In the genomic region with DNA sequence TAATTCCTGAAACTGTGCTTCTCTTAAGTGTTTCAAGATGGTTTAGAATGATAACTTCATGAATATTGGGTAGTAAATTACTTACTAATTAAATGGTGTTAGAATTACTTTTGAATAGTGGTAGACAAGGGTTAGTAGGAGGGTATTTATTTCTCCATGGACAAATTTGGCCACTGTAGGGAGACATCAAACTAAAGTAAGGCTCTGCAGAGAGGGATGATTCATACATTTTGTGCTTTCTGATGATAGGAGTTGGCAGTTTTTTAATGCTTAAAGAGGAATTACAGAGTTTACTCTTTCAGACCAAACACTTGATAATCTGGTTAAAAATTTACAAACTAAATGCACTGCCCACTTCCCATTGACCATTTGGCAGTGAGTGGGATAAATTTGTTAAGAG, we compare ENCODE assay signal across 1 cellular context.
TF ChIP-seq lines count a peak whose summit lies in the region.

No MANE protein-coding gene starts in this region.

TF ChIP-seq in HepG2, 621 proteins besides CTCF, POLR2A, EP300 and RAD21 (continued from another document):
- TF ChIP-seq, protein P1, sequence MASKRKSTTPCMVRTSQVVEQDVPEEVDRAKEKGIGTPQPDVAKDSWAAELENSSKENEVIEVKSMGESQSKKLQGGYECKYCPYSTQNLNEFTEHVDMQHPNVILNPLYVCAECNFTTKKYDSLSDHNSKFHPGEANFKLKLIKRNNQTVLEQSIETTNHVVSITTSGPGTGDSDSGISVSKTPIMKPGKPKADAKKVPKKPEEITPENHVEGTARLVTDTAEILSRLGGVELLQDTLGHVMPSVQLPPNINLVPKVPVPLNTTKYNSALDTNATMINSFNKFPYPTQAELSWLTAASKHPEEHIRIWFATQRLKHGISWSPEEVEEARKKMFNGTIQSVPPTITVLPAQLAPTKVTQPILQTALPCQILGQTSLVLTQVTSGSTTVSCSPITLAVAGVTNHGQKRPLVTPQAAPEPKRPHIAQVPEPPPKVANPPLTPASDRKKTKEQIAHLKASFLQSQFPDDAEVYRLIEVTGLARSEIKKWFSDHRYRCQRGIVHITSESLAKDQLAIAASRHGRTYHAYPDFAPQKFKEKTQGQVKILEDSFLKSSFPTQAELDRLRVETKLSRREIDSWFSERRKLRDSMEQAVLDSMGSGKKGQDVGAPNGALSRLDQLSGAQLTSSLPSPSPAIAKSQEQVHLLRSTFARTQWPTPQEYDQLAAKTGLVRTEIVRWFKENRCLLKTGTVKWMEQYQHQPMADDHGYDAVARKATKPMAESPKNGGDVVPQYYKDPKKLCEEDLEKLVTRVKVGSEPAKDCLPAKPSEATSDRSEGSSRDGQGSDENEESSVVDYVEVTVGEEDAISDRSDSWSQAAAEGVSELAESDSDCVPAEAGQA (IDR thresholded peaks at IDR 0.05; ENCODE audit: low read depth): no peak
- TF ChIP-seq, protein P1 (CRISPR knock-in tag; IDR thresholded peaks at IDR 0.05; ENCODE audit: borderline replicate concordance): no peak
- TF ChIP-seq GATAD2A (CRISPR knock-in tag; IDR thresholded peaks at IDR 0.05): no peak
- TF ChIP-seq FOXA3 (CRISPR knock-in tag; IDR thresholded peaks at IDR 0.05): no peak
- TF ChIP-seq CREB1 (IDR thresholded peaks at IDR 0.05): no peak
- TF ChIP-seq CREB1 (CRISPR knock-in tag; IDR thresholded peaks at IDR 0.05): no peak
- TF ChIP-seq, protein P2, sequence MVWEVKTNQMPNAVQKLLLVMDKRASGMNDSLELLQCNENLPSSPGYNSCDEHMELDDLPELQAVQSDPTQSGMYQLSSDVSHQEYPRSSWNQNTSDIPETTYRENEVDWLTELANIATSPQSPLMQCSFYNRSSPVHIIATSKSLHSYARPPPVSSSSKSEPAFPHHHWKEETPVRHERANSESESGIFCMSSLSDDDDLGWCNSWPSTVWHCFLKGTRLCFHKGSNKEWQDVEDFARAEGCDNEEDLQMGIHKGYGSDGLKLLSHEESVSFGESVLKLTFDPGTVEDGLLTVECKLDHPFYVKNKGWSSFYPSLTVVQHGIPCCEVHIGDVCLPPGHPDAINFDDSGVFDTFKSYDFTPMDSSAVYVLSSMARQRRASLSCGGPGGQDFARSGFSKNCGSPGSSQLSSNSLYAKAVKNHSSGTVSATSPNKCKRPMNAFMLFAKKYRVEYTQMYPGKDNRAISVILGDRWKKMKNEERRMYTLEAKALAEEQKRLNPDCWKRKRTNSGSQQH (CRISPR knock-in tag; IDR thresholded peaks at IDR 0.05; ENCODE audit: low read depth): no peak
- no peak for TF ChIP-seq KAT2B (IDR thresholded peaks at IDR 0.05; ENCODE audit: borderline replicate concordance, low read depth, low read length)
- no peak for TF ChIP-seq NR1H2 (CRISPR knock-in tag; IDR thresholded peaks at IDR 0.05; ENCODE audit: borderline replicate concordance, low read depth)
- TF ChIP-seq, protein P3, sequence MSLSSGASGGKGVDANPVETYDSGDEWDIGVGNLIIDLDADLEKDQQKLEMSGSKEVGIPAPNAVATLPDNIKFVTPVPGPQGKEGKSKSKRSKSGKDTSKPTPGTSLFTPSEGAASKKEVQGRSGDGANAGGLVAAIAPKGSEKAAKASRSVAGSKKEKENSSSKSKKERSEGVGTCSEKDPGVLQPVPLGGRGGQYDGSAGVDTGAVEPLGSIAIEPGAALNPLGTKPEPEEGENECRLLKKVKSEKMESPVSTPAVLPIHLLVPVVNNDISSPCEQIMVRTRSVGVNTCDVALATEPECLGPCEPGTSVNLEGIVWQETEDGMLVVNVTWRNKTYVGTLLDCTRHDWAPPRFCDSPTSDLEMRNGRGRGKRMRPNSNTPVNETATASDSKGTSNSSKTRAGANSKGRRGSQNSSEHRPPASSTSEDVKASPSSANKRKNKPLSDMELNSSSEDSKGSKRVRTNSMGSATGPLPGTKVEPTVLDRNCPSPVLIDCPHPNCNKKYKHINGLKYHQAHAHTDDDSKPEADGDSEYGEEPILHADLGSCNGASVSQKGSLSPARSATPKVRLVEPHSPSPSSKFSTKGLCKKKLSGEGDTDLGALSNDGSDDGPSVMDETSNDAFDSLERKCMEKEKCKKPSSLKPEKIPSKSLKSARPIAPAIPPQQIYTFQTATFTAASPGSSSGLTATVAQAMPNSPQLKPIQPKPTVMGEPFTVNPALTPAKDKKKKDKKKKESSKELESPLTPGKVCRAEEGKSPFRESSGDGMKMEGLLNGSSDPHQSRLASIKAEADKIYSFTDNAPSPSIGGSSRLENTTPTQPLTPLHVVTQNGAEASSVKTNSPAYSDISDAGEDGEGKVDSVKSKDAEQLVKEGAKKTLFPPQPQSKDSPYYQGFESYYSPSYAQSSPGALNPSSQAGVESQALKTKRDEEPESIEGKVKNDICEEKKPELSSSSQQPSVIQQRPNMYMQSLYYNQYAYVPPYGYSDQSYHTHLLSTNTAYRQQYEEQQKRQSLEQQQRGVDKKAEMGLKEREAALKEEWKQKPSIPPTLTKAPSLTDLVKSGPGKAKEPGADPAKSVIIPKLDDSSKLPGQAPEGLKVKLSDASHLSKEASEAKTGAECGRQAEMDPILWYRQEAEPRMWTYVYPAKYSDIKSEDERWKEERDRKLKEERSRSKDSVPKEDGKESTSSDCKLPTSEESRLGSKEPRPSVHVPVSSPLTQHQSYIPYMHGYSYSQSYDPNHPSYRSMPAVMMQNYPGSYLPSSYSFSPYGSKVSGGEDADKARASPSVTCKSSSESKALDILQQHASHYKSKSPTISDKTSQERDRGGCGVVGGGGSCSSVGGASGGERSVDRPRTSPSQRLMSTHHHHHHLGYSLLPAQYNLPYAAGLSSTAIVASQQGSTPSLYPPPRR (CRISPR knock-in tag; IDR thresholded peaks at IDR 0.05; ENCODE audit: borderline replicate concordance): no peak
- no peak for TF ChIP-seq ISL2 (CRISPR knock-in tag; IDR thresholded peaks at IDR 0.05)
- TF ChIP-seq KDM4B (CRISPR knock-in tag; IDR thresholded peaks at IDR 0.05): no peak
- TF ChIP-seq, protein P4, sequence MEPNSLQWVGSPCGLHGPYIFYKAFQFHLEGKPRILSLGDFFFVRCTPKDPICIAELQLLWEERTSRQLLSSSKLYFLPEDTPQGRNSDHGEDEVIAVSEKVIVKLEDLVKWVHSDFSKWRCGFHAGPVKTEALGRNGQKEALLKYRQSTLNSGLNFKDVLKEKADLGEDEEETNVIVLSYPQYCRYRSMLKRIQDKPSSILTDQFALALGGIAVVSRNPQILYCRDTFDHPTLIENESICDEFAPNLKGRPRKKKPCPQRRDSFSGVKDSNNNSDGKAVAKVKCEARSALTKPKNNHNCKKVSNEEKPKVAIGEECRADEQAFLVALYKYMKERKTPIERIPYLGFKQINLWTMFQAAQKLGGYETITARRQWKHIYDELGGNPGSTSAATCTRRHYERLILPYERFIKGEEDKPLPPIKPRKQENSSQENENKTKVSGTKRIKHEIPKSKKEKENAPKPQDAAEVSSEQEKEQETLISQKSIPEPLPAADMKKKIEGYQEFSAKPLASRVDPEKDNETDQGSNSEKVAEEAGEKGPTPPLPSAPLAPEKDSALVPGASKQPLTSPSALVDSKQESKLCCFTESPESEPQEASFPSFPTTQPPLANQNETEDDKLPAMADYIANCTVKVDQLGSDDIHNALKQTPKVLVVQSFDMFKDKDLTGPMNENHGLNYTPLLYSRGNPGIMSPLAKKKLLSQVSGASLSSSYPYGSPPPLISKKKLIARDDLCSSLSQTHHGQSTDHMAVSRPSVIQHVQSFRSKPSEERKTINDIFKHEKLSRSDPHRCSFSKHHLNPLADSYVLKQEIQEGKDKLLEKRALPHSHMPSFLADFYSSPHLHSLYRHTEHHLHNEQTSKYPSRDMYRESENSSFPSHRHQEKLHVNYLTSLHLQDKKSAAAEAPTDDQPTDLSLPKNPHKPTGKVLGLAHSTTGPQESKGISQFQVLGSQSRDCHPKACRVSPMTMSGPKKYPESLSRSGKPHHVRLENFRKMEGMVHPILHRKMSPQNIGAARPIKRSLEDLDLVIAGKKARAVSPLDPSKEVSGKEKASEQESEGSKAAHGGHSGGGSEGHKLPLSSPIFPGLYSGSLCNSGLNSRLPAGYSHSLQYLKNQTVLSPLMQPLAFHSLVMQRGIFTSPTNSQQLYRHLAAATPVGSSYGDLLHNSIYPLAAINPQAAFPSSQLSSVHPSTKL (CRISPR knock-in tag; IDR thresholded peaks at IDR 0.05): no peak
- no peak for TF ChIP-seq ZZZ3 (CRISPR knock-in tag; IDR thresholded peaks at IDR 0.05; ENCODE audit: borderline replicate concordance)
- TF ChIP-seq, protein P5, sequence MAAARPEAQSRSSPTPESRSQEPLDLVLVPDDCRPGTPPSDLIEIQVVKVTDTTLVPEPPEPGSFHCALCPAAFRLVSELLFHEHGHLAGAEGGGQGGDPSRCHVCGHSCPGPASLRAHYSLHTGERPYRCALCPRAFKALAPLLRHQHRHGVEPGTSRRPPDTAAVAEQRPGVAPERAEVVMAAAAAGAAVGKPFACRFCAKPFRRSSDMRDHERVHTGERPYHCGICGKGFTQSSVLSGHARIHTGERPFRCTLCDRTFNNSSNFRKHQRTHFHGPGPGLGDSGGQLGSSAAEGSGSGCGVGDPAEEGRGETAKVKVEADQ (CRISPR knock-in tag; IDR thresholded peaks at IDR 0.05; ENCODE audit: borderline replicate concordance): no peak
